ENCODE assay signal across 8 cellular contexts in genomic region chr11:36292311-36292722, GRCh38. TPM values are rescaled to one million over a fixed set of nuclear protein-coding genes. Genes with fewer than 3 reads are reported as not detected.
DNase-seq lines count a peak whose midpoint lies in the region; ATAC-seq lines count a peak whose summit lies in the region.

No MANE protein-coding gene starts in this region.

- H3K79me1 ChIP-seq in mesenchymal stem cell (replicated peaks; ENCODE audit: low read length, poor library complexity, severe bottlenecking): peaks cover 11% of the 10 kb centered on the region

- H4K8ac ChIP-seq in mesenchymal stem cell (ENCODE audit: low read length): no peak overlapping the region

- no peak overlapping the region for H3K4ac ChIP-seq in mesenchymal stem cell (ENCODE audit: low read depth in 1 of 2, low read length in 2 of 2)

- H2AFZ ChIP-seq in mesenchymal stem cell (ENCODE audit: low read depth, low read length): no peak overlapping the region

- DNase-seq in stimulated activated CD4-positive, alpha-beta T cell treated with anti-CD3 and anti-CD28 coated beads, Interleukin-4, amount 100 ng/mL, for 24 hours: peak; percentile 13
- DNase-seq in stimulated activated CD4-positive, alpha-beta T cell treated with anti-CD3 and anti-CD28 coated beads, Interleukin-12 subunit alpha, Interleukin-12 subunit beta, amount 100 ng/mL, for 4 hours: no peak
- DNase-seq in NOMO-1 treated with DMSO at 0.1 percent for 48 hours (lab: John Stamatoyannopoulos, UW; ENCODE audit: unreplicated experiment): peak; percentile 73
- peak; percentile 30 for DNase-seq in cerebellum (ENCODE audit: low spot score)
- peak; percentile 52 for DNase-seq in mesenchymal stem cell

- no peak overlapping the region for H3K4me2 ChIP-seq in mesenchymal stem cell (ENCODE audit: low read length, poor library complexity, severe bottlenecking)

- no peak overlapping the region for H3K14ac ChIP-seq in mesenchymal stem cell (ENCODE audit: low read length in 2 of 2)

- no peak overlapping the region for H2AK5ac ChIP-seq in mesenchymal stem cell (ENCODE audit: low read length, severe bottlenecking)

- H3K18ac ChIP-seq in mesenchymal stem cell (ENCODE audit: low read depth in 1 of 2, low read length in 2 of 2): no peak overlapping the region

- no peak overlapping the region for H2BK120ac ChIP-seq in mesenchymal stem cell (ENCODE audit: low read depth, low read length)

- H2BK5ac ChIP-seq in mesenchymal stem cell (ENCODE audit: low read depth, low read length, poor library complexity, severe bottlenecking): no peak overlapping the region

- no peak overlapping the region for H4K91ac ChIP-seq in mesenchymal stem cell (ENCODE audit: low read length)

- no peak overlapping the region for H2BK15ac ChIP-seq in mesenchymal stem cell (ENCODE audit: low read depth, poor library complexity, severe bottlenecking)

- peaks cover 7% of the 10 kb centered on the region for H3K4me1 ChIP-seq in mesenchymal stem cell (ENCODE audit: control insufficient read depth, insufficient read depth, low read depth, low read length)

- peak; percentile 39 for ATAC-seq in HG02885 (IDR thresholded peaks at IDR 0.05; ENCODE audit: poor library complexity, unreplicated experiment)
- ATAC-seq in GM19467 (IDR thresholded peaks at IDR 0.05; ENCODE audit: unreplicated experiment): no peak
- no peak for ATAC-seq in HG03039 (IDR thresholded peaks at IDR 0.05; ENCODE audit: unreplicated experiment)

- no peaks in the 10 kb centered on the region for H3K9me3 ChIP-seq in mesenchymal stem cell (ENCODE audit: control insufficient read depth, low read length)

- no peaks in the 10 kb centered on the region for H3K27me3 ChIP-seq in mesenchymal stem cell (ENCODE audit: control insufficient read depth in 1 of 2, insufficient read depth in 1 of 2, low read length in 2 of 2)

- H3K36me3 ChIP-seq in mesenchymal stem cell (ENCODE audit: control insufficient read depth in 1 of 2, insufficient read depth in 2 of 2, low read depth in 1 of 2, low read length in 2 of 2): no peaks in the 10 kb centered on the region

- no peak overlapping the region for H2BK12ac ChIP-seq in mesenchymal stem cell (ENCODE audit: low read length in 2 of 2)

- H3K23ac ChIP-seq in mesenchymal stem cell (ENCODE audit: low read length in 2 of 2): no peak overlapping the region

- no peak overlapping the region for H3K4me3 ChIP-seq in mesenchymal stem cell (ENCODE audit: insufficient read depth in 1 of 2, low read depth in 1 of 2, low read length in 2 of 2)

- H3K9ac ChIP-seq in mesenchymal stem cell (ENCODE audit: low read length): no peak overlapping the region

- WGBS in mesenchymal stem cell: 32% methylated on average over 4 of the region's 4 CpGs

- H3K27ac ChIP-seq in mesenchymal stem cell (ENCODE audit: low read length, poor library complexity, severe bottlenecking): no peak overlapping the region

RNA-seq across cellular contexts. Expression of gene COMMD9, which starts 3.1 kb away (rescaled TPM):
- total RNA-seq in cerebellum: 34.8 TPM
- 63.0 TPM for polyA plus RNA-seq in mesenchymal stem cell (2013, experiment 1 of 2)
- polyA plus RNA-seq in mesenchymal stem cell (2013, experiment 2 of 2): 75.3 TPM

RNA-seq across cellular contexts. Expression of gene PRR5L, which starts 3.8 kb away (rescaled TPM):
- total RNA-seq in cerebellum: 12.9 TPM
- polyA plus RNA-seq in mesenchymal stem cell (2013, experiment 1 of 2): 4.9 TPM
- polyA plus RNA-seq in mesenchymal stem cell (2013, experiment 2 of 2): 5.7 TPM
